ENCODE assay signal across 8 cellular contexts in genomic region chr14:21267886-21268611, GRCh38. TPM values are rescaled to one million over a fixed set of nuclear protein-coding genes. Genes with fewer than 3 reads are reported as not detected.
DNase-seq lines count a peak whose midpoint lies in the region; ATAC-seq, FAIRE-seq and TF ChIP-seq lines count a peak whose summit lies in the region.

No MANE protein-coding gene starts in this region.

- no peak for ATAC-seq in HG03342 (IDR thresholded peaks at IDR 0.05; ENCODE audit: unreplicated experiment)
- ATAC-seq in HG03025 (IDR thresholded peaks at IDR 0.05; ENCODE audit: low FRiP score, unreplicated experiment): no peak

- WGBS in suprapubic skin: under 1% methylated on average over 16 of the region's 16 CpGs

- H3K27ac Mint-ChIP-seq in activated CD4-positive, alpha-beta T cell treated with anti-CD3 and anti-CD28 coated beads, Interleukin-2, amount 10 ng/mL, durations not matched to agents 24 days and 14 days: peak overlapping the region; percentile 100
- H3K27ac Mint-ChIP-seq in activated naive CD8-positive, alpha-beta T cell: peak overlapping the region; percentile 100

- intact Hi-C loops in activated CD4-positive, alpha-beta T cell treated with anti-CD3 and anti-CD28 coated beads, Interleukin-2, amount 10 ng/mL, durations not matched to agents 24 days and 14 days (cut with micrococcal nuclease): loop anchor here (2.0 to 10.0 kb wide), 4 partner anchors 165 to 1287 kb away; partner anchors contain the start of genes ANG and RNASE4
- intact Hi-C loops in kidney (cut with DNase I): no loop called here

- H3K4me3 ChIP-seq in kidney (ENCODE audit: low read length in 2 of 2) (peak overlapping the region; percentile 99), suprapubic skin (peak overlapping the region; percentile 70)

- no peaks in the 10 kb centered on the region for H3K9me3 Mint-ChIP-seq in activated CD4-positive, alpha-beta T cell treated with anti-CD3 and anti-CD28 coated beads, Interleukin-2, amount 10 ng/mL, durations not matched to agents 24 days and 14 days
- no peaks in the 10 kb centered on the region for H3K9me3 Mint-ChIP-seq in activated naive CD8-positive, alpha-beta T cell (ENCODE audit: low read depth)

- peak; percentile 65 for DNase-seq in activated CD4-positive, alpha-beta T cell treated with anti-CD3 and anti-CD28 coated beads, Interleukin-2, amount 10 ng/mL, durations not matched to agents 24 days and 14 days
- no peak for DNase-seq in activated CD4-positive, alpha-beta T cell treated with anti-CD3 and anti-CD28 coated beads, Interleukin-2, amount 50 U/mL, for 1 hour
- no peak for DNase-seq in kidney
- DNase-seq in suprapubic skin (ENCODE audit: low spot score in 2 of 2): no peak
- no peak for DNase-seq in 8988T

- peaks cover 43% of the 10 kb centered on the region for H3K4me1 Mint-ChIP-seq in activated CD4-positive, alpha-beta T cell treated with anti-CD3 and anti-CD28 coated beads, Interleukin-2, amount 10 ng/mL, durations not matched to agents 24 days and 14 days
- H3K4me1 Mint-ChIP-seq in activated naive CD8-positive, alpha-beta T cell (ENCODE audit: low read depth): peaks cover 40% of the 10 kb centered on the region

- FAIRE-seq in kidney (lab: Jason Lieb, UNC): peak; percentile 80

- peak overlapping the region; percentile 100 for H3K9ac ChIP-seq in kidney (ENCODE audit: low read length in 2 of 2)

- H3K9me3 ChIP-seq in kidney (ENCODE audit: control insufficient read depth in 1 of 2, low read length in 2 of 2) (no peaks in the 10 kb centered on the region), suprapubic skin (no peaks in the 10 kb centered on the region)

- TF ChIP-seq EP300 in suprapubic skin (IDR thresholded peaks at IDR 0.05): no peak

- peaks cover 0 to 10% of the 10 kb centered on the region in 2 donors for H3K36me3 ChIP-seq in kidney (ENCODE audit: control insufficient read depth in 1 of 2, insufficient read depth in 2 of 2, low read length in 2 of 2)
- H3K36me3 ChIP-seq in suprapubic skin: peaks cover 18% of the 10 kb centered on the region

- no peak for TF ChIP-seq POLR2A in suprapubic skin (IDR thresholded peaks at IDR 0.05)

- H3K27me3 ChIP-seq in suprapubic skin: no peaks in the 10 kb centered on the region

- H3K4me3 Mint-ChIP-seq in activated CD4-positive, alpha-beta T cell treated with anti-CD3 and anti-CD28 coated beads, Interleukin-2, amount 10 ng/mL, durations not matched to agents 24 days and 14 days: peak overlapping the region; percentile 92
- H3K4me3 Mint-ChIP-seq in activated naive CD8-positive, alpha-beta T cell: peak overlapping the region; percentile 100

- no peaks in the 10 kb centered on the region for H3K27me3 Mint-ChIP-seq in activated CD4-positive, alpha-beta T cell treated with anti-CD3 and anti-CD28 coated beads, Interleukin-2, amount 10 ng/mL, durations not matched to agents 24 days and 14 days
- H3K27me3 Mint-ChIP-seq in activated naive CD8-positive, alpha-beta T cell: no peaks in the 10 kb centered on the region

- H3K27ac ChIP-seq in kidney (ENCODE audit: low read depth in 2 of 2, low read length in 2 of 2) (peak overlapping the region; percentile 47 to 97), suprapubic skin (peak overlapping the region; percentile 94)

- H3K4me1 ChIP-seq in kidney (ENCODE audit: control insufficient read depth in 1 of 2, insufficient read depth in 1 of 2, low read depth in 1 of 2, low read length in 2 of 2) (peaks cover 14% of the 10 kb centered on the region in 2 donors), suprapubic skin (peaks cover 54% of the 10 kb centered on the region)

- H3K36me3 Mint-ChIP-seq in activated CD4-positive, alpha-beta T cell treated with anti-CD3 and anti-CD28 coated beads, Interleukin-2, amount 10 ng/mL, durations not matched to agents 24 days and 14 days (ENCODE audit: low read depth): peaks cover 59% of the 10 kb centered on the region
- H3K36me3 Mint-ChIP-seq in activated naive CD8-positive, alpha-beta T cell: peaks cover 27% of the 10 kb centered on the region

- TF ChIP-seq CTCF in kidney (IDR thresholded peaks at IDR 0.05; ENCODE audit: borderline replicate concordance, extremely low read depth, insufficient read depth): no peak
- no peak for TF ChIP-seq CTCF in suprapubic skin (IDR thresholded peaks at IDR 0.05)

RNA-seq across cellular contexts. Expression of gene HNRNPC, which starts 1.2 kb away (rescaled TPM):
- 1,009 and 1,054 TPM in 2 replicates for total RNA-seq in activated CD4-positive, alpha-beta T cell treated with anti-CD3 and anti-CD28 coated beads, Interleukin-2, amount 10 ng/mL, durations not matched to agents 24 days and 14 days
- total RNA-seq in kidney (398 TPM), suprapubic skin (100 to 1,000 TPM; 355 to 512 (median 409) TPM)
- 462 TPM for polyA plus RNA-seq in kidney (ENCODE audit: insufficient read depth, low read depth, low replicate concordance)

RNA-seq across cellular contexts. Expression of gene RPGRIP1, which starts 11.8 kb away (rescaled TPM):
- total RNA-seq in activated CD4-positive, alpha-beta T cell treated with anti-CD3 and anti-CD28 coated beads, Interleukin-2, amount 10 ng/mL, durations not matched to agents 24 days and 14 days: not detected in 2 replicates
- total RNA-seq in kidney: 0.47 TPM
- polyA plus RNA-seq in kidney (ENCODE audit: insufficient read depth, low read depth, low replicate concordance): not detected
- total RNA-seq in suprapubic skin: not detected
